ENCODE assay signal across 1 cellular context in genomic region chr16:81445143-81445922, GRCh38.
TF ChIP-seq lines count a peak whose summit lies in the region.

No MANE protein-coding gene starts in this region.

TF ChIP-seq in HepG2, 621 proteins besides CTCF, POLR2A, EP300 and RAD21 (continued from another document and continues in another):
- TF ChIP-seq IRF1 (CRISPR knock-in tag; IDR thresholded peaks at IDR 0.05; ENCODE audit: low read depth) = no peak
- no peak for TF ChIP-seq ZNF451 (CRISPR knock-in tag; IDR thresholded peaks at IDR 0.05)
- TF ChIP-seq FIP1L1 (IDR thresholded peaks at IDR 0.05; ENCODE audit: borderline replicate concordance, insufficient read depth, low read depth, low read length) = no peak
- TF ChIP-seq ZNF550 (CRISPR knock-in tag; IDR thresholded peaks at IDR 0.05; ENCODE audit: borderline replicate concordance) = 0 out of 2 replicates have a peak, but pooled peaks have one; percentile 71
- no peak for TF ChIP-seq ELF3 (CRISPR knock-in tag; IDR thresholded peaks at IDR 0.05)
- TF ChIP-seq EEA1 (CRISPR knock-in tag; IDR thresholded peaks at IDR 0.05; ENCODE audit: borderline replicate concordance) = no peak
- TF ChIP-seq TIGD3 (CRISPR knock-in tag; IDR thresholded peaks at IDR 0.05; ENCODE audit: borderline replicate concordance) = no peak
- 0 out of 2 replicates have a peak, but pooled peaks have one; percentile 37 for TF ChIP-seq ZNF839 (CRISPR knock-in tag; IDR thresholded peaks at IDR 0.05; ENCODE audit: borderline replicate concordance)
- no peak for TF ChIP-seq RBAK (CRISPR knock-in tag; IDR thresholded peaks at IDR 0.05)
- TF ChIP-seq FOXK1 (CRISPR knock-in tag; IDR thresholded peaks at IDR 0.05; ENCODE audit: borderline replicate concordance, low read depth) = peak; percentile 45; the same call in 1 of the 2 replicates
- peak; percentile 33; the same call in 1 of the 2 replicates for TF ChIP-seq ZNF547 (CRISPR knock-in tag; IDR thresholded peaks at IDR 0.05)
- no peak for TF ChIP-seq POGZ (CRISPR knock-in tag; IDR thresholded peaks at IDR 0.05)
- TF ChIP-seq TCF7L2 (IDR thresholded peaks at IDR 0.05; ENCODE audit: low read depth, low read length) = no peak
- TF ChIP-seq GZF1 (CRISPR knock-in tag; IDR thresholded peaks at IDR 0.05) = no peak
- TF ChIP-seq ZBTB2 (CRISPR knock-in tag; IDR thresholded peaks at IDR 0.05; ENCODE audit: low read depth) = no peak
- TF ChIP-seq ATF1 (CRISPR knock-in tag; IDR thresholded peaks at IDR 0.05) = no peak
- no peak for TF ChIP-seq ZNF720 (CRISPR knock-in tag; IDR thresholded peaks at IDR 0.05)
- no peak for TF ChIP-seq ZMAT5 (CRISPR knock-in tag; IDR thresholded peaks at IDR 0.05; ENCODE audit: borderline replicate concordance, low read depth)
- no peak for TF ChIP-seq ZBTB46 (CRISPR knock-in tag; IDR thresholded peaks at IDR 0.05; ENCODE audit: borderline replicate concordance)
- TF ChIP-seq SRSF9 (IDR thresholded peaks at IDR 0.05; ENCODE audit: borderline replicate concordance, insufficient read depth, low read depth, low read length, poor library complexity, severe bottlenecking) = no peak
- TF ChIP-seq TEF (CRISPR knock-in tag; IDR thresholded peaks at IDR 0.05) = no peak
- TF ChIP-seq IRX3 (CRISPR knock-in tag; IDR thresholded peaks at IDR 0.05; ENCODE audit: borderline replicate concordance, low read depth) = no peak
- TF ChIP-seq RXRA (CRISPR knock-in tag; IDR thresholded peaks at IDR 0.05) = peak; percentile 26; the same call in 1 of the 2 replicates
- no peak for TF ChIP-seq RFX3 (CRISPR knock-in tag; IDR thresholded peaks at IDR 0.05)
- no peak for TF ChIP-seq KLF13 (CRISPR knock-in tag; IDR thresholded peaks at IDR 0.05)
- TF ChIP-seq ZNF296 (CRISPR knock-in tag; conservative IDR thresholded peaks at IDR 0.05) = no peak
- TF ChIP-seq ZNF556 (CRISPR knock-in tag; IDR thresholded peaks at IDR 0.05; ENCODE audit: borderline replicate concordance) = no peak
- peak; percentile 45; the same call in 1 of the 2 replicates for TF ChIP-seq ZNF563 (CRISPR knock-in tag; IDR thresholded peaks at IDR 0.05)
- peak; percentile 30; the same call in 1 of the 2 replicates for TF ChIP-seq ZNF772 (CRISPR knock-in tag; IDR thresholded peaks at IDR 0.05)
- TF ChIP-seq TP53 (CRISPR knock-in tag; conservative IDR thresholded peaks at IDR 0.05) = no peak
- TF ChIP-seq PHF8 (CRISPR knock-in tag; IDR thresholded peaks at IDR 0.05) = peak; percentile 36; the same call in 1 of the 2 replicates
- TF ChIP-seq SNAPC2 (CRISPR knock-in tag; IDR thresholded peaks at IDR 0.05) = no peak
- no peak for TF ChIP-seq ARNT (IDR thresholded peaks at IDR 0.05)
- peak; percentile 43; the same call in 1 of the 2 replicates for TF ChIP-seq TGIF2 (CRISPR knock-in tag; IDR thresholded peaks at IDR 0.05)
- TF ChIP-seq PITX1 (CRISPR knock-in tag; IDR thresholded peaks at IDR 0.05) = 0 out of 2 replicates have a peak, but pooled peaks have one; percentile 10
- no peak for TF ChIP-seq ZNF841 (CRISPR knock-in tag; IDR thresholded peaks at IDR 0.05; ENCODE audit: borderline replicate concordance)
- TF ChIP-seq ZNF281 (CRISPR knock-in tag; IDR thresholded peaks at IDR 0.05; ENCODE audit: borderline replicate concordance) = no peak
- no peak for TF ChIP-seq THYN1 (CRISPR knock-in tag; IDR thresholded peaks at IDR 0.05; ENCODE audit: borderline replicate concordance, low read depth)
- no peak for TF ChIP-seq HOXD1 (CRISPR knock-in tag; IDR thresholded peaks at IDR 0.05)
- no peak for TF ChIP-seq RBM22 (optimal IDR thresholded peaks at IDR 0.05; ENCODE audit: low read length)
- no peak for TF ChIP-seq ZFP82 (CRISPR knock-in tag; IDR thresholded peaks at IDR 0.05; ENCODE audit: borderline replicate concordance)
- no peak for TF ChIP-seq KLF6 (CRISPR knock-in tag; IDR thresholded peaks at IDR 0.05)
- no peak for TF ChIP-seq NR2F2 (IDR thresholded peaks at IDR 0.05; ENCODE audit: borderline replicate concordance, low read depth)
- TF ChIP-seq TFE3 (CRISPR knock-in tag; IDR thresholded peaks at IDR 0.05) = no peak
- TF ChIP-seq SNAI1 (CRISPR knock-in tag; IDR thresholded peaks at IDR 0.05; ENCODE audit: borderline replicate concordance) = no peak
- no peak for TF ChIP-seq HOXA7 (CRISPR knock-in tag; IDR thresholded peaks at IDR 0.05)
- peak; percentile 17; the same call in 1 of the 2 replicates for TF ChIP-seq MAX (IDR thresholded peaks at IDR 0.05)
- TF ChIP-seq MED1 (CRISPR knock-in tag; IDR thresholded peaks at IDR 0.05) = no peak
- TF ChIP-seq ZNF124 (CRISPR knock-in tag; IDR thresholded peaks at IDR 0.05) = no peak
- no peak for TF ChIP-seq GRHL1 (CRISPR knock-in tag; conservative IDR thresholded peaks at IDR 0.05)
- TF ChIP-seq DDIT3 (CRISPR knock-in tag; IDR thresholded peaks at IDR 0.05) = no peak
- no peak for TF ChIP-seq ZNF577 (CRISPR knock-in tag; IDR thresholded peaks at IDR 0.05; ENCODE audit: borderline replicate concordance, low read depth)
- TF ChIP-seq NONO (IDR thresholded peaks at IDR 0.05) = no peak
- TF ChIP-seq NONO (CRISPR knock-in tag; conservative IDR thresholded peaks at IDR 0.05) = no peak
- TF ChIP-seq EZH2 (conservative IDR thresholded peaks at IDR 0.05; ENCODE audit: low read depth, low read length) = no peak
- TF ChIP-seq GFI1 (CRISPR knock-in tag; IDR thresholded peaks at IDR 0.05; ENCODE audit: borderline replicate concordance) = no peak
- no peak for TF ChIP-seq NCOA1 (CRISPR knock-in tag; IDR thresholded peaks at IDR 0.05)
- TF ChIP-seq SMARCC2 (IDR thresholded peaks at IDR 0.05) = no peak
- TF ChIP-seq ZNF34 (CRISPR knock-in tag; IDR thresholded peaks at IDR 0.05; ENCODE audit: borderline replicate concordance) = no peak
- peak; percentile 51; the same call in 1 of the 2 replicates for TF ChIP-seq BCL3 (CRISPR knock-in tag; IDR thresholded peaks at IDR 0.05)
- TF ChIP-seq SCMH1 (CRISPR knock-in tag; IDR thresholded peaks at IDR 0.05; ENCODE audit: borderline replicate concordance) = no peak
- no peak for TF ChIP-seq ZFYVE20 (CRISPR knock-in tag; IDR thresholded peaks at IDR 0.05; ENCODE audit: borderline replicate concordance, low read depth)
